Comparison of ENCODE assay signal across 1 cellular context in the genomic region with DNA sequence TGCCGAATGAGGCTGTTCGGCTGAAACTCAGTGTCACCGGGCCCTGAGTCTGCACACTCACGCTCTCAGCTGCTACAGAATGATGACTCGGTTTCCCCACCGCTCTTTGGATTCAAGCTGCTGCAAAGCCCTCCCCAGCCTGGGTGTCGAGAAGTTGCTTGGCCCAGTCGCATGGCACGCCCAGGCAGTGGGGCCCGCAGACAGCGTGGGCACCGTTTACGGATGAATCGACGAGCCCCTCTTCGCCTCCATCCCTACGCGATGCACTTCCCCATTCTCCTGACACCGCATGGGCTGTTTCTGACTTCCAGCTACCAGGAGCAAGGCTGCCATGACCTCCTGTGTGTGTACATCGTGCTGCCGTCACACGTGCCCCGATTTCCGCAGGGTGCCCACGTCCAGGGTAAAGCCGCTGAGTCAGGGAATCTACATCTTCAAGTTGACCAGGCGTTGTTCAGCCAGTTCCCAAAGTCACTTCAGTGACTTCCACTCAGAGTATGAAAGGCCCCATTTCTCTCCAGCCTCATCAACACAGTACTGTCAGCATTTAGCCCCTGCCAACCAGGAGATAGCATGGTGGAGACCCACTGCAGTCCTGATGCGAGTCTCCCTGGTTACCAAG.
TF ChIP-seq lines count a peak whose summit lies in the region.

No MANE protein-coding gene starts in this region.

TF ChIP-seq in HCT116, 20 proteins besides CTCF, POLR2A, EP300 and RAD21 (continued from another document):
- TF ChIP-seq EGR1 (IDR thresholded peaks at IDR 0.05; ENCODE audit: low read depth), result no peak
- TF ChIP-seq, protein P1, sequence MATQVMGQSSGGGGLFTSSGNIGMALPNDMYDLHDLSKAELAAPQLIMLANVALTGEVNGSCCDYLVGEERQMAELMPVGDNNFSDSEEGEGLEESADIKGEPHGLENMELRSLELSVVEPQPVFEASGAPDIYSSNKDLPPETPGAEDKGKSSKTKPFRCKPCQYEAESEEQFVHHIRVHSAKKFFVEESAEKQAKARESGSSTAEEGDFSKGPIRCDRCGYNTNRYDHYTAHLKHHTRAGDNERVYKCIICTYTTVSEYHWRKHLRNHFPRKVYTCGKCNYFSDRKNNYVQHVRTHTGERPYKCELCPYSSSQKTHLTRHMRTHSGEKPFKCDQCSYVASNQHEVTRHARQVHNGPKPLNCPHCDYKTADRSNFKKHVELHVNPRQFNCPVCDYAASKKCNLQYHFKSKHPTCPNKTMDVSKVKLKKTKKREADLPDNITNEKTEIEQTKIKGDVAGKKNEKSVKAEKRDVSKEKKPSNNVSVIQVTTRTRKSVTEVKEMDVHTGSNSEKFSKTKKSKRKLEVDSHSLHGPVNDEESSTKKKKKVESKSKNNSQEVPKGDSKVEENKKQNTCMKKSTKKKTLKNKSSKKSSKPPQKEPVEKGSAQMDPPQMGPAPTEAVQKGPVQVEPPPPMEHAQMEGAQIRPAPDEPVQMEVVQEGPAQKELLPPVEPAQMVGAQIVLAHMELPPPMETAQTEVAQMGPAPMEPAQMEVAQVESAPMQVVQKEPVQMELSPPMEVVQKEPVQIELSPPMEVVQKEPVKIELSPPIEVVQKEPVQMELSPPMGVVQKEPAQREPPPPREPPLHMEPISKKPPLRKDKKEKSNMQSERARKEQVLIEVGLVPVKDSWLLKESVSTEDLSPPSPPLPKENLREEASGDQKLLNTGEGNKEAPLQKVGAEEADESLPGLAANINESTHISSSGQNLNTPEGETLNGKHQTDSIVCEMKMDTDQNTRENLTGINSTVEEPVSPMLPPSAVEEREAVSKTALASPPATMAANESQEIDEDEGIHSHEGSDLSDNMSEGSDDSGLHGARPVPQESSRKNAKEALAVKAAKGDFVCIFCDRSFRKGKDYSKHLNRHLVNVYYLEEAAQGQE (IDR thresholded peaks at IDR 0.05; ENCODE audit: low read depth), result no peak
- TF ChIP-seq POLR2AphosphoS5 (IDR thresholded peaks at IDR 0.05; ENCODE audit: low read depth, low read length), result no peak
- TF ChIP-seq SP1 (IDR thresholded peaks at IDR 0.05; ENCODE audit: low read depth), result no peak
- no peak for TF ChIP-seq EZH2 (IDR thresholded peaks at IDR 0.05)
TF ChIP-seq in HCT116: peak in this region for 0.
